8 cellular contexts compared by ENCODE assay signal in genomic region chr7:129951076-129952011, GRCh38. TPM values are rescaled to one million over a fixed set of nuclear protein-coding genes. Genes with fewer than 3 reads are reported as not detected.
DNase-seq lines count a peak whose midpoint lies in the region; ATAC-seq and TF ChIP-seq lines count a peak whose summit lies in the region.

No MANE protein-coding gene starts in this region.

- H3K4me1 Mint-ChIP-seq in CD8-positive, alpha-beta memory T cell = peaks cover 19 to 22% (median 22%) of the 10 kb centered on the region in 3 donors
- peaks cover 8% of the 10 kb centered on the region for H3K4me1 Mint-ChIP-seq in stimulated activated memory B cell treated with anti-CD40 and anti-IgM and Interleukin-4, amounts not matched to agents 10 μg/mL and 1 μg/mL and 100 μg/mL, for 72 hours

- peak overlapping the region; percentile 94 for H3K4me3 ChIP-seq in CD8-positive, alpha-beta memory T cell (ENCODE audit: low read length)
- H3K4me3 ChIP-seq in KMS-11 (IDR thresholded peaks at IDR 0.05; ENCODE audit: insufficient read depth, low read depth, low read length) = no peak overlapping the region
- H3K4me3 ChIP-seq in astrocyte of the spinal cord (ENCODE audit: low read depth, low read length) = peak overlapping the region; percentile 86

- no peak for ATAC-seq in stimulated activated memory B cell treated with anti-CD40 and anti-IgM and Interleukin-4, amounts not matched to agents 10 μg/mL and 1 μg/mL and 100 μg/mL, for 72 hours
- ATAC-seq in HG03354 (IDR thresholded peaks at IDR 0.05; ENCODE audit: poor library complexity, severe bottlenecking, unreplicated experiment) = no peak

- DNase-seq in CD8-positive, alpha-beta memory T cell = peak in 2 of 5 donors; percentile 2 to 18
- DNase-seq in astrocyte of the spinal cord (ENCODE audit: low read depth, low spot score) (peak; percentile 26), kidney tubule cell (ENCODE audit: low spot score) (peak; percentile 41), MV-4-11 (lab: John Stamatoyannopoulos, UW) (no peak)

- CTCF ChIA-PET in CD8-positive, alpha-beta memory T cell (lab: Charles Lee) = interaction anchor here (0.6 to 1.5 kb wide), 6 partner anchors 8 to 737 kb away, joined by 3 to 7 read pairs (median 4); no protein-coding TSS in a partner anchor

- peaks cover 63% of the 10 kb centered on the region for H3K79me2 ChIP-seq in KMS-11 (ENCODE audit: insufficient read depth, low read depth)

- H3K27ac Mint-ChIP-seq in CD8-positive, alpha-beta memory T cell = peak overlapping the region in 2 of 8 donors; percentile 94 to 100
- no peak overlapping the region for H3K27ac Mint-ChIP-seq in stimulated activated memory B cell treated with anti-CD40 and anti-IgM and Interleukin-4, amounts not matched to agents 10 μg/mL and 1 μg/mL and 100 μg/mL, for 72 hours

- peaks cover 41% of the 10 kb centered on the region for H3K4me1 ChIP-seq in CD8-positive, alpha-beta memory T cell (ENCODE audit: insufficient read depth, low read length)
- peaks cover 39% of the 10 kb centered on the region for H3K4me1 ChIP-seq in KMS-11 (ENCODE audit: low read depth, poor library complexity, severe bottlenecking)

- H3K27me3 ChIP-seq in CD8-positive, alpha-beta memory T cell (ENCODE audit: insufficient read depth, low read length, poor library complexity, severe bottlenecking) = no peaks in the 10 kb centered on the region
- H3K27me3 ChIP-seq in KMS-11 (ENCODE audit: insufficient read depth, low read depth) = no peaks in the 10 kb centered on the region

- POLR2A ChIA-PET in CD8-positive, alpha-beta memory T cell (lab: Charles Lee) = interaction anchor here (1.0 kb wide), 1 partner anchor 119 kb away, joined by 6 read pairs; the partner anchor contains the start of gene KLHDC10

- H4K20me1 ChIP-seq in KMS-11 (ENCODE audit: insufficient read depth) = peaks cover 5% of the 10 kb centered on the region

- peak overlapping the region; percentile 95 for H3K4me2 ChIP-seq in KMS-11

- H3K9ac ChIP-seq in KMS-11 = peak overlapping the region; percentile 85

- in situ Hi-C loops in astrocyte of the spinal cord (cut with HindIII; ENCODE audit: low sequenced_read_pairs) = no loop called here

- TF ChIP-seq CTCF in KMS-11 (conservative IDR thresholded peaks at IDR 0.05; ENCODE audit: low read depth, low read length) (no peak), astrocyte of the spinal cord (IDR thresholded peaks at IDR 0.05; ENCODE audit: low read depth, low read length) (no peak)

- H3K36me3 Mint-ChIP-seq in CD8-positive, alpha-beta memory T cell = peaks cover 0 to 12% (median 2%) of the 10 kb centered on the region in 3 donors
- H3K36me3 Mint-ChIP-seq in stimulated activated memory B cell treated with anti-CD40 and anti-IgM and Interleukin-4, amounts not matched to agents 10 μg/mL and 1 μg/mL and 100 μg/mL, for 72 hours = no peaks in the 10 kb centered on the region

- no peaks in the 10 kb centered on the region for H3K9me3 ChIP-seq in CD8-positive, alpha-beta memory T cell (ENCODE audit: low read length)

- peak overlapping the region; percentile 28; the same call in 1 of the 2 replicates for H2AFZ ChIP-seq in KMS-11 (ENCODE audit: low read depth)

- peak overlapping the region; percentile 94 for H3K27ac ChIP-seq in CD8-positive, alpha-beta memory T cell (ENCODE audit: low read depth, low read length)
- H3K27ac ChIP-seq in KMS-11 (peak overlapping the region; percentile 81), temporal lobe (ENCODE audit: low read depth, low read length) (peak overlapping the region; percentile 93)

- no peaks in the 10 kb centered on the region for H3K9me3 Mint-ChIP-seq in CD8-positive, alpha-beta memory T cell
- no peaks in the 10 kb centered on the region for H3K9me3 Mint-ChIP-seq in stimulated activated memory B cell treated with anti-CD40 and anti-IgM and Interleukin-4, amounts not matched to agents 10 μg/mL and 1 μg/mL and 100 μg/mL, for 72 hours

- H3K36me3 ChIP-seq in CD8-positive, alpha-beta memory T cell (ENCODE audit: insufficient read depth, low read length) = no peaks in the 10 kb centered on the region
- H3K36me3 ChIP-seq in KMS-11 (ENCODE audit: insufficient read depth) = no peaks in the 10 kb centered on the region

- H3K4me3 Mint-ChIP-seq in CD8-positive, alpha-beta memory T cell = no peak overlapping the region
- no peak overlapping the region for H3K4me3 Mint-ChIP-seq in stimulated activated memory B cell treated with anti-CD40 and anti-IgM and Interleukin-4, amounts not matched to agents 10 μg/mL and 1 μg/mL and 100 μg/mL, for 72 hours

- H3K27me3 Mint-ChIP-seq in CD8-positive, alpha-beta memory T cell = peaks cover 0 to 7% of the 10 kb centered on the region in 2 donors
- H3K27me3 Mint-ChIP-seq in stimulated activated memory B cell treated with anti-CD40 and anti-IgM and Interleukin-4, amounts not matched to agents 10 μg/mL and 1 μg/mL and 100 μg/mL, for 72 hours = no peaks in the 10 kb centered on the region

RNA-seq across cellular contexts. Expression of gene UBE2H, which starts 1.4 kb away (rescaled TPM):
- total RNA-seq in CD8-positive, alpha-beta memory T cell = 10 to 100 TPM; 15.3 to 21.5 TPM
- 45.2 TPM for polyA plus RNA-seq in CD8-positive, alpha-beta memory T cell
- total RNA-seq in temporal lobe = 64.7 TPM
